Comparison of ENCODE assay signal across 21 cellular contexts in genomic region chr12:34390846-34391700, GRCh38.
DNase-seq lines count a peak whose midpoint lies in the region; ATAC-seq, FAIRE-seq and TF ChIP-seq lines count a peak whose summit lies in the region.
"Had no signal": no experiment of that assay in that cellular context is flagged by ENCODE, and none has a peak within 500 bp of the region (broad histone marks: within the 10 kb centered on the region; RNA-seq: fewer than 3 reads in every experiment).

No MANE protein-coding gene starts in this region.

- WGBS in right lobe of liver (ENCODE audit: insufficient coverage, low coverage, low lambda C conversion rate, missing lambda C conversion rate) = 39% methylated on average over 11 of the region's 24 CpGs
- 20% methylated on average over 19 of the region's 24 CpGs for WGBS in HepG2 (ENCODE audit: low lambda C conversion rate)
- 69 to 84% (median 72%) methylated on average over 19 to 24 of the region's 24 CpGs for WGBS in adrenal gland, 4 donors

- H3K27me3 Mint-ChIP-seq in activated CD8-positive, alpha-beta T cell treated with anti-CD3 and anti-CD28 coated beads, Interleukin-2, amount 10 ng/mL, durations not matched to agents 7 days and 5 days (ENCODE audit: low read depth) = no peaks in the 10 kb centered on the region
- H3K27me3 Mint-ChIP-seq: CD8-positive, alpha-beta memory T cell; stimulated activated naive CD8-positive, alpha-beta T cell treated with anti-CD3 and anti-CD28 coated beads, Interleukin-15, Interleukin-2, amounts not matched to agents 100 ng/mL and 50 ng/mL, for 24 hours had no signal

- H3K36me3 Mint-ChIP-seq in activated CD8-positive, alpha-beta T cell treated with anti-CD3 and anti-CD28 coated beads, Interleukin-2, amount 10 ng/mL, durations not matched to agents 7 days and 5 days (ENCODE audit: low read depth) = no peaks in the 10 kb centered on the region
- H3K36me3 Mint-ChIP-seq: CD8-positive, alpha-beta memory T cell had no signal

- H3K4me1 Mint-ChIP-seq in activated CD8-positive, alpha-beta T cell treated with anti-CD3 and anti-CD28 coated beads, Interleukin-2, amount 10 ng/mL, durations not matched to agents 7 days and 5 days (ENCODE audit: low read depth) = no peaks in the 10 kb centered on the region
- H3K4me1 Mint-ChIP-seq: CD8-positive, alpha-beta memory T cell; nephron had no signal

- no peak for TF ChIP-seq EP300 in HepG2 (IDR thresholded peaks at IDR 0.05; ENCODE audit: low read depth in 2 of 2, low read length in 2 of 2)
- TF ChIP-seq EP300 in HepG2 (CRISPR knock-in tag; IDR thresholded peaks at IDR 0.05; ENCODE audit: borderline replicate concordance) = no peak

- H3K36me3 ChIP-seq in right lobe of liver (no peaks in the 10 kb centered on the region), HepG2 (replicated peaks in 1 of 2; ENCODE audit: control insufficient read depth in 1 of 2, insufficient read depth in 2 of 2, low read length in 2 of 2) (no peaks in the 10 kb centered on the region), osteoblast (ENCODE audit: insufficient read depth, low read length) (no peaks in the 10 kb centered on the region), adrenal gland (replicated peaks in 1 of 2) (no peaks in the 10 kb centered on the region)

- no peaks in the 10 kb centered on the region for H3K4me1 ChIP-seq in right lobe of liver
- no peaks in the 10 kb centered on the region for H3K4me1 ChIP-seq in HepG2 (ENCODE audit: insufficient read depth, low read length)
- H3K4me1 ChIP-seq in osteoblast (ENCODE audit: insufficient read depth, low read length) = no peaks in the 10 kb centered on the region
- no peaks in the 10 kb centered on the region for H3K4me1 ChIP-seq in adrenal gland (replicated peaks in 1 of 2)
- H3K4me1 ChIP-seq: foreskin keratinocyte, parathyroid adenoma had no signal

- BruUV-seq in HepG2 (replicated peaks; lab: Mats Ljungman, UMichigan) = no TSS peak

- TF ChIP-seq CTCF in right lobe of liver (IDR thresholded peaks at IDR 0.05) (no peak), HepG2 (CRISPR knock-in tag; IDR thresholded peaks at IDR 0.05) (no peak), osteoblast (IDR thresholded peaks at IDR 0.05; ENCODE audit: extremely low read depth, low read depth, low read length) (no peak), adrenal gland (IDR thresholded peaks at IDR 0.05) (no peak)

- H3K4me2 ChIP-seq in HepG2 (ENCODE audit: low read depth, low read length) = no peak overlapping the region
- H3K4me2 ChIP-seq in osteoblast (ENCODE audit: insufficient read depth, low read length) = no peak overlapping the region

- no peak for TF ChIP-seq RAD21 in HepG2 (CRISPR knock-in tag; IDR thresholded peaks at IDR 0.05)

- intact Hi-C loops in right lobe of liver (cut with DNase I) = no loop called here
- intact Hi-C loops in HepG2 (cut with micrococcal nuclease; ENCODE audit: unreplicated experiment) = no loop called here
- intact Hi-C loops in left ventricle myocardium superior (cut with micrococcal nuclease) = no loop called here
- intact Hi-C loops in adrenal gland (cut with DNase I) = no loop called here

- TF ChIP-seq POLR2A in right lobe of liver (IDR thresholded peaks at IDR 0.05) = no peak
- TF ChIP-seq POLR2A in HepG2 (IDR thresholded peaks at IDR 0.05; ENCODE audit: insufficient read depth in 1 of 2, low read depth in 2 of 2, low read length in 2 of 2) = no peak
- no peak for TF ChIP-seq POLR2A in adrenal gland (IDR thresholded peaks at IDR 0.05)

- in situ Hi-C loops in HepG2 (cut with HindIII; ENCODE audit: extremely low pct_ligation_motif_present, low pct_unique_long_range_greater_than_20kb) = no loop called here

- POLR2A ChIA-PET in HepG2 (lab: Yijun Ruan, JAX) = no interaction called here
- POLR2A ChIA-PET in activated CD8-positive, alpha-beta T cell treated with anti-CD3 and anti-CD28 coated beads, Interleukin-2, amount 10 ng/mL, durations not matched to agents 7 days and 5 days (lab: Charles Lee) = no interaction called here

- no peak overlapping the region for H2AFZ ChIP-seq in HepG2 (ENCODE audit: low read length)
- H2AFZ ChIP-seq in osteoblast (ENCODE audit: low read length) = no peak overlapping the region
- H2AFZ ChIP-seq: parathyroid adenoma had no signal

- DNase-seq in right lobe of liver = peak; percentile 8 to 44 (median 32)
- DNase-seq in HepG2 (ENCODE audit: low spot score) = no peak
- DNase-seq in left ventricle myocardium superior = peak; percentile 7
- DNase-seq in osteoblast (ENCODE audit: insufficient read length, low spot score, missing footprints) = peak; percentile 66
- no peak for DNase-seq in cerebellar cortex (ENCODE audit: low spot score)
- DNase-seq in adrenal gland = no peak
- no peak for DNase-seq in activated CD8-positive, alpha-beta T cell treated with anti-CD3 and anti-CD28 coated beads, Interleukin-2, amount 10 ng/mL, durations not matched to agents 7 days and 5 days
- DNase-seq in NOMO-1 treated with DMSO at 0.1 percent for 48 hours (lab: John Stamatoyannopoulos, UW; ENCODE audit: unreplicated experiment) = no peak
- DNase-seq: amniotic stem cell, cortex of kidney, foreskin keratinocyte, midbrain, NCI-H1048, NCI-H1694, OCI-M1, SHP77 had no signal

- no peaks in the 10 kb centered on the region for H3K79me2 ChIP-seq in HepG2 (ENCODE audit: insufficient read depth, low read length)
- H3K79me2 ChIP-seq in osteoblast (ENCODE audit: insufficient read depth, low read length) = no peaks in the 10 kb centered on the region
- H3K79me2 ChIP-seq: parathyroid adenoma had no signal

- no peak overlapping the region for H3K4me3 ChIP-seq in right lobe of liver
- no peak overlapping the region for H3K4me3 ChIP-seq in HepG2 (replicated peaks in 1 of 3; ENCODE audit: insufficient read depth in 1 of 3, low read depth in 2 of 3, low read length in 3 of 3)
- H3K4me3 ChIP-seq in osteoblast (ENCODE audit: insufficient read depth, low read length) = no peak overlapping the region
- H3K4me3 ChIP-seq in adrenal gland = no peak overlapping the region

- no peak for FAIRE-seq in HepG2 (lab: Jason Lieb, UNC)

- H4K20me1 ChIP-seq in HepG2 (ENCODE audit: insufficient read depth, low read length) (no peaks in the 10 kb centered on the region), osteoblast (ENCODE audit: insufficient read depth, low read length) (no peaks in the 10 kb centered on the region)

- ATAC-seq in right lobe of liver (no peak), HepG2 (no peak), left ventricle myocardium superior (no peak)
- no peak for ATAC-seq in activated CD8-positive, alpha-beta T cell treated with anti-CD3 and anti-CD28 coated beads, Interleukin-2, amount 10 ng/mL, durations not matched to agents 7 days and 5 days
- ATAC-seq: esophagus mucosa, foreskin keratinocyte had no signal

- no peak overlapping the region for H3K27ac ChIP-seq in right lobe of liver
- H3K27ac ChIP-seq in HepG2 (ENCODE audit: extremely low read length, insufficient read depth, low read length) = no peak overlapping the region
- H3K27ac ChIP-seq in osteoblast (ENCODE audit: low read depth, low read length) = no peak overlapping the region
- no peak overlapping the region for H3K27ac ChIP-seq in adrenal gland
- H3K27ac ChIP-seq: foreskin keratinocyte, parathyroid adenoma had no signal

- no peak overlapping the region for H3K9ac ChIP-seq in HepG2 (ENCODE audit: insufficient read depth, low read depth, low read length)
- H3K9ac ChIP-seq: parathyroid adenoma had no signal

- CTCF ChIA-PET in HepG2 (lab: Yijun Ruan, JAX; ENCODE audit: low intra/inter-chr PET ratio, low total read pairs) = no interaction called here
- CTCF ChIA-PET in activated CD8-positive, alpha-beta T cell treated with anti-CD3 and anti-CD28 coated beads, Interleukin-2, amount 10 ng/mL, durations not matched to agents 7 days and 5 days (lab: Charles Lee) = no interaction called here

- no peaks in the 10 kb centered on the region for H3K9me3 Mint-ChIP-seq in activated CD8-positive, alpha-beta T cell treated with anti-CD3 and anti-CD28 coated beads, Interleukin-2, amount 10 ng/mL, durations not matched to agents 7 days and 5 days (ENCODE audit: insufficient read depth)

- H3K9me3 ChIP-seq in right lobe of liver = no peaks in the 10 kb centered on the region
- no peaks in the 10 kb centered on the region for H3K9me3 ChIP-seq in HepG2 (ENCODE audit: low read length)
- H3K9me3 ChIP-seq in osteoblast (ENCODE audit: low read depth, low read length) = no peaks in the 10 kb centered on the region
- no peaks in the 10 kb centered on the region for H3K9me3 ChIP-seq in adrenal gland (replicated peaks in 1 of 3)

- no peaks in the 10 kb centered on the region for H3K27me3 ChIP-seq in right lobe of liver
- H3K27me3 ChIP-seq in HepG2 (ENCODE audit: control insufficient read depth in 1 of 2, insufficient read depth in 2 of 2, low read length in 2 of 2) = peaks cover 3 to 14% of the 10 kb centered on the region in 2 experiments; a peak in 3 of 5 replicates
- H3K27me3 ChIP-seq in osteoblast (ENCODE audit: insufficient read depth, low read length) = no peaks in the 10 kb centered on the region
- H3K27me3 ChIP-seq in adrenal gland = no peaks in the 10 kb centered on the region
- H3K27me3 ChIP-seq: foreskin keratinocyte had no signal

- no peak overlapping the region for H3K4me3 Mint-ChIP-seq in activated CD8-positive, alpha-beta T cell treated with anti-CD3 and anti-CD28 coated beads, Interleukin-2, amount 10 ng/mL, durations not matched to agents 7 days and 5 days
- H3K4me3 Mint-ChIP-seq: CD8-positive, alpha-beta memory T cell; nephron; stimulated activated naive CD8-positive, alpha-beta T cell treated with anti-CD3 and anti-CD28 coated beads, Interleukin-15, Interleukin-2, amounts not matched to agents 100 ng/mL and 50 ng/mL, for 24 hours had no signal

- no peak overlapping the region for H3K27ac Mint-ChIP-seq in activated CD8-positive, alpha-beta T cell treated with anti-CD3 and anti-CD28 coated beads, Interleukin-2, amount 10 ng/mL, durations not matched to agents 7 days and 5 days
- H3K27ac Mint-ChIP-seq: CD8-positive, alpha-beta memory T cell; nephron; stimulated activated naive CD8-positive, alpha-beta T cell treated with anti-CD3 and anti-CD28 coated beads, Interleukin-15, Interleukin-2, amounts not matched to agents 100 ng/mL and 50 ng/mL, for 24 hours had no signal

TF ChIP-seq in HepG2, 621 proteins besides CTCF, POLR2A, EP300 and RAD21 (continues in another document):
- TF ChIP-seq POLR2AphosphoS5 (IDR thresholded peaks at IDR 0.05; ENCODE audit: low read depth, low read length) (no peak), ZNF749 (CRISPR knock-in tag; IDR thresholded peaks at IDR 0.05; ENCODE audit: borderline replicate concordance) (no peak), BRF2 (CRISPR knock-in tag; IDR thresholded peaks at IDR 0.05) (no peak)

Comparison
In these comparisons a context has a peak if more than half of its experiments do, and no peak if none do; other contexts are left out.
1. DNase-seq: peak in right lobe of liver (3 of 3), left ventricle myocardium superior (single experiment) and osteoblast (single experiment); none in HepG2 (single experiment), cerebellar cortex (single experiment), adrenal gland (0 of 7), activated CD8-positive, alpha-beta T cell treated with anti-CD3 and anti-CD28 coated beads, Interleukin-2, amount 10 ng/mL, durations not matched to agents 7 days and 5 days (single experiment) and NOMO-1 treated with DMSO at 0.1 percent for 48 hours (single experiment).